ENCODE assay signal across 24 cellular contexts in the genomic region with DNA sequence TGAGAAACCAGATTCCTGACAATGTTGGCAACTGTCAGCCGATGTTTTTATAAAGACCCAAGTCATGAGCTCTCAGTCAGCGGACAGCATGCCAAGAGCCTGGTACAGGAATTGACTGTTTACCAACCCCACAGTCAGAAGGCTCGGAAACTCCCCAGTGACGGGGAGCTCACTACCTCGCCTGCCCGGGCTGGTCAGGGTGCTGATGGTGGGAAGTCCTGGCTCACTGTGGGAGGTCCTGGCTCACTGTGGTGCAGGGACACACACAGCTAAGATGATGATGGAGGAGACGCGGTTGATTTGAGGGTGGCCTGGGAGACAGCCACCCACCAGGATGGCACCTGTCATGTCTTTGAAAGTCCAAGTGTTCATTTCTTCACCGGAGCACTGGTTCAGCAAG. TPM values are rescaled to one million over a fixed set of nuclear protein-coding genes. Genes with fewer than 3 reads are reported as not detected.
DNase-seq lines count a peak whose midpoint lies in the region; ATAC-seq and TF ChIP-seq lines count a peak whose summit lies in the region.
"Had no signal": no experiment of that assay in that cellular context is flagged by ENCODE, and none has a peak within 500 bp of the region (broad histone marks: within the 10 kb centered on the region; RNA-seq: fewer than 3 reads in every experiment).

No MANE protein-coding gene starts in this region.

- no CpG with 5 or more reads among the region's 9 CpGs for WGBS in neuronal stem cell (ENCODE audit: extremely low coverage in 2 of 2, insufficient read length in 2 of 2, insufficient replicate concordance in 1 of 2), 2 donors

- H3K27ac ChIP-seq in left ventricle myocardium inferior (replicated peaks) (no peak overlapping the region), C4-2B (peak overlapping the region; percentile 53), SJSA1 (peak overlapping the region; percentile 69), neuronal stem cell (replicated peaks; ENCODE audit: low read length) (no peak overlapping the region)
- H3K27ac ChIP-seq: 22Rv1 had no signal

- H3K4ac ChIP-seq in neuronal stem cell (ENCODE audit: low read length), result no peak overlapping the region

- no peaks in the 10 kb centered on the region for H3K9me3 ChIP-seq in left ventricle myocardium inferior (replicated peaks)
- H3K9me3 ChIP-seq in SJSA1 (replicated peaks), result no peaks in the 10 kb centered on the region
- H3K9me3 ChIP-seq in neuronal stem cell (replicated peaks in 1 of 2; ENCODE audit: control insufficient read depth in 2 of 2, insufficient read depth in 1 of 2, low read depth in 1 of 2, low read length in 2 of 2), result no peaks in the 10 kb centered on the region
- H3K9me3 ChIP-seq: BE2C had no signal

- no peak overlapping the region for H4K8ac ChIP-seq in neuronal stem cell (ENCODE audit: low read depth, low read length)

- no peak overlapping the region for H2AFZ ChIP-seq in neuronal stem cell (ENCODE audit: low read length)

- H3K4me3 ChIP-seq in left ventricle myocardium inferior (no peak overlapping the region), SJSA1 (no peak overlapping the region), neuronal stem cell (ENCODE audit: low read length in 2 of 2) (no peak overlapping the region)
- H3K4me3 ChIP-seq: K562 had no signal

- peak overlapping the region; percentile 27 for H3K23ac ChIP-seq in neuronal stem cell (ENCODE audit: low read depth, low read length, poor library complexity)

- peak overlapping the region; percentile 53 for H4K91ac ChIP-seq in neuronal stem cell (ENCODE audit: low read depth, low read length, poor library complexity)

- no peak overlapping the region for H3K4me2 ChIP-seq in neuronal stem cell (ENCODE audit: insufficient read depth, low read length, poor library complexity, severe bottlenecking)

- no peak for ATAC-seq in Right ventricle myocardium inferior
- ATAC-seq in HG02642 (IDR thresholded peaks at IDR 0.05; ENCODE audit: poor library complexity, unreplicated experiment), result no peak
- no peak for ATAC-seq in HG02588 (IDR thresholded peaks at IDR 0.05; ENCODE audit: unreplicated experiment)
- ATAC-seq: PC-3 had no signal

- no peak for TF ChIP-seq CTCF in left ventricle myocardium inferior (IDR thresholded peaks at IDR 0.05; ENCODE audit: borderline replicate concordance)
- TF ChIP-seq CTCF in C4-2B (conservative IDR thresholded peaks at IDR 0.05), result no peak

- DNase-seq in Right ventricle myocardium inferior (ENCODE audit: missing footprints) (peak; percentile 62), left ventricle myocardium inferior (no peak), SJSA1 (ENCODE audit: low read depth in 1 of 2, low spot score in 2 of 2) (peak; percentile 82 to 87), neuronal stem cell (ENCODE audit: low spot score) (no peak)
- DNase-seq: BE2C; Calu3; DND-41; GOT3; HCEC 1CT; Kasumi-1; NCI-H1092 treated with DMSO at 0.1 percent for 48 hours; NCI-H1436 treated with DMSO at 0.1 percent for 48 hours; NCI-H187 treated with DMSO at 0.1 percent for 48 hours; NCI-H2107; NCI-H526; NCI-H82; NK-92 treated with Interleukin-12 subunit alpha and Interleukin-12 subunit beta, amount 100 ng/mL, for 24 hours; PC-3; SIG-M5 had no signal

- no peak overlapping the region for H3K9ac ChIP-seq in neuronal stem cell (ENCODE audit: low read depth, low read length, poor library complexity)

- no peaks in the 10 kb centered on the region for H3K79me1 ChIP-seq in neuronal stem cell (ENCODE audit: low read depth, low read length)

- H3K18ac ChIP-seq in neuronal stem cell (ENCODE audit: low read length), result no peak overlapping the region

- peak overlapping the region; percentile 32 for H2AK5ac ChIP-seq in neuronal stem cell (ENCODE audit: low read depth, low read length)

- H3K4me1 ChIP-seq in left ventricle myocardium inferior (peaks cover 19% of the 10 kb centered on the region), SJSA1 (replicated peaks) (peaks cover 28% of the 10 kb centered on the region), neuronal stem cell (ENCODE audit: control insufficient read depth in 2 of 2, insufficient read depth in 1 of 2, low read depth in 1 of 2, low read length in 2 of 2) (peaks cover 0 to 2% of the 10 kb centered on the region in 2 donors)

- H2BK5ac ChIP-seq in neuronal stem cell (ENCODE audit: low read length), result no peak overlapping the region

- no peak overlapping the region for H2BK120ac ChIP-seq in neuronal stem cell (ENCODE audit: low read depth, low read length)

- H3K36me3 ChIP-seq in left ventricle myocardium inferior (peaks cover 12% of the 10 kb centered on the region), SJSA1 (no peaks in the 10 kb centered on the region), neuronal stem cell (replicated peaks in 1 of 2; ENCODE audit: control insufficient read depth in 2 of 2, insufficient read depth in 2 of 2, low read length in 2 of 2) (no peaks in the 10 kb centered on the region)

- intact Hi-C loops in Right ventricle myocardium inferior (cut with DNase I) (no loop called here), left ventricle myocardium inferior (cut with micrococcal nuclease) (loop anchor here (2.0 kb wide), 1 partner anchor 223 kb away; no protein-coding TSS in a partner anchor)

- H2BK15ac ChIP-seq in neuronal stem cell (ENCODE audit: low read length), result peak overlapping the region; percentile 32

- no peaks in the 10 kb centered on the region for H3K27me3 ChIP-seq in left ventricle myocardium inferior (ENCODE audit: low read depth)
- no peaks in the 10 kb centered on the region for H3K27me3 ChIP-seq in SJSA1 (replicated peaks)
- peaks cover 0 to 17% (median 0%) of the 10 kb centered on the region in 3 experiments for H3K27me3 ChIP-seq in neuronal stem cell (ENCODE audit: control insufficient read depth in 3 of 3, insufficient read depth in 3 of 3, low read depth in 1 of 3, low read length in 3 of 3)
- H3K27me3 ChIP-seq: BE2C had no signal

- no peak overlapping the region for H3K14ac ChIP-seq in neuronal stem cell (ENCODE audit: low read length)

- no peak overlapping the region for H2BK12ac ChIP-seq in neuronal stem cell (ENCODE audit: low read length)

RNA-seq across cellular contexts. Expression of gene ASS1, which starts 15.2 kb away (rescaled TPM):
- total RNA-seq in Right ventricle myocardium inferior (84.8 TPM), left ventricle myocardium inferior (71.3 TPM)
- 20.9 and 25.2 TPM in 2 replicates for total RNA-seq in SJSA1 (2014; rRNA removed; shearing (Covaris generic))
- polyA plus RNA-seq in neuronal stem cell (2013, experiment 1 of 2), result 19.7 TPM
- polyA plus RNA-seq in neuronal stem cell (2013, experiment 2 of 2), result 19.8 TPM

Comparison
In these comparisons a context has a peak if more than half of its experiments do, and no peak if none do; other contexts are left out.
1. DNase-seq: peak in Right ventricle myocardium inferior (single experiment) and SJSA1 (2 of 2); none in left ventricle myocardium inferior (single experiment) and neuronal stem cell (single experiment).
2. H3K27ac ChIP-seq: peak in C4-2B (single experiment) and SJSA1 (single experiment); none in left ventricle myocardium inferior (single experiment) and neuronal stem cell (single experiment).